ENCODE assay signal across 15 cellular contexts in the genomic region with DNA sequence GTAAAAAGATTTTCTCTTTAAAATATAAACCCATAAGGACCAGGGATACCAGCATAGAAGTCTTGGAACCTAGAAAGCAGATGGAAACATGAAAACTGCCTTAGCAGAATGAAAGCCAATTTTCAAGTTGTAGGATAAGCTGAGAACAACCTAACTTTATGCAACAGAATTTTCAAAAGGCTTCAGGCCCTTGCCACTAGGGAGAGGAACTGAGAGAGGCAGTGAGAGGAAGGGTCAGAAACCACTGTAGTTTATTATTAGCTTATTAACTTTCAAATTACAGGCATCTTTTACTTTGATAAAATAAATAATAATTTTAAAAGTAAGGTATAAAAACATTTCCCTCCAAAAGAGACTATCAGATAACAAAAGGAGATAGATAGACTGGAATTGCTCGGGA.
"Had no signal": no experiment of that assay in that cellular context is flagged by ENCODE, and none has a peak within 500 bp of the region (broad histone marks: within the 10 kb centered on the region; RNA-seq: fewer than 3 reads in every experiment).

No MANE protein-coding gene starts in this region.

- H3K9me3 ChIP-seq: thyroid gland had no signal

- H3K27ac ChIP-seq: hepatocyte, thyroid gland had no signal

- H3K27me3 ChIP-seq: hepatocyte, thyroid gland had no signal

- DNase-seq: activated CD4-positive, alpha-beta T cell treated with anti-CD3 and anti-CD28 coated beads, Interleukin-2, amount 50 U/mL, for 48 hours; activated CD8-positive, alpha-beta memory T cell treated with anti-CD3 and anti-CD28 coated beads, Interleukin-2, amount 10 ng/mL, durations not matched to agents 7 days and 5 days; activated effector memory CD4-positive, alpha-beta T cell treated with Interleukin-2 at 50 U/mL for 16 hours; activated T-cell treated with anti-CD3 and anti-CD28 coated beads, Interleukin-2, amount 50 U/mL, for 24 hours; amygdala; left ventricle myocardium superior; mesenchymal stem cell; nucleus accumbens; right cardiac atrium; small intestine; thyroid gland had no signal

- H3K4me3 ChIP-seq: hepatocyte, thyroid gland had no signal

- ATAC-seq: activated CD4-positive, CD25-positive, alpha-beta regulatory T cell treated with anti-CD3 and anti-CD28 coated beads, Interleukin-2, amount 50 U/mL, for 24 hours; activated CD8-positive, alpha-beta memory T cell treated with anti-CD3 and anti-CD28 coated beads, Interleukin-2, amount 10 ng/mL, durations not matched to agents 7 days and 5 days; activated naive CD4-positive, alpha-beta T cell treated with anti-CD3 and anti-CD28 coated beads, Interleukin-2, amount 50 U/mL, for 72 hours; left ventricle myocardium superior; natural killer cell treated with Interleukin-12 subunit alpha and Interleukin-12 subunit beta and Interleukin-15 and Interleukin-18, amount 100 ng/mL, for 72 hours; right cardiac atrium had no signal

- H3K36me3 ChIP-seq: thyroid gland had no signal

- H3K4me1 ChIP-seq: thyroid gland had no signal
